ENCODE assay signal across 8 cellular contexts in genomic region chr3:69120879-69121464, GRCh38. TPM values are rescaled to one million over a fixed set of nuclear protein-coding genes. Genes with fewer than 3 reads are reported as not detected.
DNase-seq lines count a peak whose midpoint lies in the region; ATAC-seq, FAIRE-seq and TF ChIP-seq lines count a peak whose summit lies in the region.

No MANE protein-coding gene starts in this region.

- H3K79me2 ChIP-seq in smooth muscle cell (ENCODE audit: low read depth): no peaks in the 10 kb centered on the region

- TF ChIP-seq CTCF in smooth muscle cell (IDR thresholded peaks at IDR 0.05; ENCODE audit: borderline replicate concordance, insufficient read depth, poor library complexity, severe bottlenecking): peak; percentile 96

- H3K27ac ChIP-seq in smooth muscle cell (ENCODE audit: low read depth): no peak overlapping the region

- peak overlapping the region; percentile 65 for H2AFZ ChIP-seq in smooth muscle cell (ENCODE audit: low read depth)

- no peak overlapping the region for H3K4me3 ChIP-seq in smooth muscle cell

- no peak overlapping the region for H3K9ac ChIP-seq in smooth muscle cell (ENCODE audit: low read depth)

- no peaks in the 10 kb centered on the region for H3K27me3 ChIP-seq in smooth muscle cell (ENCODE audit: low read depth)

- H3F3A ChIP-seq in smooth muscle cell (ENCODE audit: low read depth): no peaks in the 10 kb centered on the region

- peak; percentile 58 for DNase-seq in GM03348 (ENCODE audit: low spot score)
- DNase-seq in H54 (ENCODE audit: insufficient read length, low spot score): peak; percentile 10
- peak; percentile 35 for DNase-seq in MV-4-11 (lab: John Stamatoyannopoulos, UW)
- DNase-seq in T follicular helper cell (ENCODE audit: low read depth): peak; percentile 71
- DNase-seq in amniotic epithelial cell (ENCODE audit: low read depth): peak; percentile 69
- peak; percentile 51 to 64 for DNase-seq in hippocampal formation (lab: John Stamatoyannopoulos, UW)
- DNase-seq in smooth muscle cell (lab: John Stamatoyannopoulos, UW; ENCODE audit: unreplicated experiment): peak; percentile 9

- no peak for TF ChIP-seq POLR2A in H54 (IDR thresholded peaks at IDR 0.05; ENCODE audit: low read depth, low read length)

- 7% methylated on average over 1 of the region's 1 CpG for WGBS in smooth muscle cell (ENCODE audit: low lambda C conversion rate)

- no peaks in the 10 kb centered on the region for H3K4me1 ChIP-seq in smooth muscle cell (ENCODE audit: low read depth)

- peak; percentile 97 for FAIRE-seq in H54 (lab: Jason Lieb, UNC)

- no peaks in the 10 kb centered on the region for H4K20me1 ChIP-seq in smooth muscle cell (ENCODE audit: low read depth)

- no peak for ATAC-seq in GM21737 (IDR thresholded peaks at IDR 0.05; ENCODE audit: unreplicated experiment)

- no peaks in the 10 kb centered on the region for H3K36me3 ChIP-seq in smooth muscle cell (ENCODE audit: low read depth)

- no peak overlapping the region for H3K4me2 ChIP-seq in smooth muscle cell

- no peaks in the 10 kb centered on the region for H3K9me3 ChIP-seq in smooth muscle cell (replicated peaks; ENCODE audit: low read depth)

RNA-seq across cellular contexts. Expression of gene LMOD3, which starts 1.4 kb away (rescaled TPM):
- not detected in 2 replicates for total RNA-seq in smooth muscle cell
- not detected in 2 replicates for polyA plus RNA-seq in smooth muscle cell

RNA-seq across cellular contexts. Expression of gene ARL6IP5, which starts 36.2 kb away (rescaled TPM):
- 80.9 and 83.9 TPM in 2 replicates for total RNA-seq in smooth muscle cell
- polyA plus RNA-seq in smooth muscle cell: 73.9 and 97.4 TPM in 2 replicates

RNA-seq across cellular contexts. Expression of gene UBA3, which starts 40.8 kb away (rescaled TPM):
- total RNA-seq in smooth muscle cell: 71.2 and 102 TPM in 2 replicates
- polyA plus RNA-seq in smooth muscle cell: 47.5 and 52.4 TPM in 2 replicates

Comparison
In these comparisons a context has a peak if more than half of its experiments do, and no peak if none do; other contexts are left out.
1. DNase-seq: peak in every context shown above with its lines; median percentile 71 in T follicular helper cell; 69 in amniotic epithelial cell; 58 in GM03348; 58 in hippocampal formation; 35 in MV-4-11; 10 in H54; 9 in smooth muscle cell.